In genomic region chr22:20567371-20567847, GRCh38 we compare ENCODE assay signal across 9 cellular contexts. TPM values are rescaled to one million over a fixed set of nuclear protein-coding genes. Genes with fewer than 3 reads are reported as not detected.
DNase-seq lines count a peak whose midpoint lies in the region; ATAC-seq and TF ChIP-seq lines count a peak whose summit lies in the region.
"Had no signal": no experiment of that assay in that cellular context is flagged by ENCODE, and none has a peak within 500 bp of the region (broad histone marks: within the 10 kb centered on the region; RNA-seq: fewer than 3 reads in every experiment).

No MANE protein-coding gene starts in this region.

- peak overlapping the region; percentile 66 to 76 for H3K27ac ChIP-seq in thoracic aorta

- no peak overlapping the region for H3K4me3 Mint-ChIP-seq in activated naive CD8-positive, alpha-beta T cell treated with anti-CD3 and anti-CD28 coated beads, Interleukin-2, amount 50 U/mL, for 24 hours
- H3K4me3 Mint-ChIP-seq: endodermal cell had no signal

- intact Hi-C loops in left ventricle myocardium superior (cut with micrococcal nuclease) (no loop called here), left colon (cut with DNase I, micrococcal nuclease) (no loop called here)

- no peaks in the 10 kb centered on the region for H3K9me3 Mint-ChIP-seq in activated naive CD8-positive, alpha-beta T cell treated with anti-CD3 and anti-CD28 coated beads, Interleukin-2, amount 50 U/mL, for 24 hours
- H3K9me3 Mint-ChIP-seq: endodermal cell had no signal

- H3K36me3 ChIP-seq in thoracic aorta = peaks cover 53% of the 10 kb centered on the region

- no peaks in the 10 kb centered on the region for H3K27me3 ChIP-seq in thoracic aorta (replicated peaks; ENCODE audit: insufficient read depth)

- H3K9me3 ChIP-seq in thoracic aorta = no peaks in the 10 kb centered on the region

- no peak overlapping the region for H3K4me3 ChIP-seq in thoracic aorta

- DNase-seq in activated CD4-positive, alpha-beta T cell treated with anti-CD3 and anti-CD28 coated beads for 48 hours = peak; percentile 35
- no peak for DNase-seq in activated CD4-positive, alpha-beta T cell treated with anti-CD3 and anti-CD28 coated beads, Interleukin-2, amount 50 U/mL, for 48 hours
- DNase-seq in activated naive CD8-positive, alpha-beta T cell treated with anti-CD3 and anti-CD28 coated beads, Interleukin-2, amount 50 U/mL, for 24 hours = no peak
- DNase-seq in left ventricle myocardium superior (peak; percentile 15), thoracic aorta (ENCODE audit: low spot score) (no peak), left colon (no peak), putamen (ENCODE audit: low spot score) (no peak), NCI-H2171 treated with DMSO at 0.1 percent for 48 hours (lab: John Stamatoyannopoulos, UW) (no peak)

- TF ChIP-seq CTCF in thoracic aorta (IDR thresholded peaks at IDR 0.05) = no peak

- no peaks in the 10 kb centered on the region for H3K27me3 Mint-ChIP-seq in activated naive CD8-positive, alpha-beta T cell treated with anti-CD3 and anti-CD28 coated beads, Interleukin-2, amount 50 U/mL, for 24 hours

- peak overlapping the region; percentile 52 for H3K27ac Mint-ChIP-seq in activated naive CD8-positive, alpha-beta T cell treated with anti-CD3 and anti-CD28 coated beads, Interleukin-2, amount 50 U/mL, for 24 hours
- H3K27ac Mint-ChIP-seq: endodermal cell had no signal

- H3K4me1 ChIP-seq in thoracic aorta (ENCODE audit: control insufficient read depth in 1 of 2, low read depth in 2 of 2) = peaks cover 16 to 48% of the 10 kb centered on the region in 2 donors

- peak; percentile 3 for ATAC-seq in activated naive CD8-positive, alpha-beta T cell treated with anti-CD3 and anti-CD28 coated beads, Interleukin-2, amount 50 U/mL, for 24 hours
- ATAC-seq in left ventricle myocardium superior = no peak
- no peak for ATAC-seq in thoracic aorta (ENCODE audit: insufficient number of reproducible peaks, low FRiP score, low read depth)
- ATAC-seq in left colon = no peak

- peaks cover 92% of the 10 kb centered on the region for H3K4me1 Mint-ChIP-seq in activated naive CD8-positive, alpha-beta T cell treated with anti-CD3 and anti-CD28 coated beads, Interleukin-2, amount 50 U/mL, for 24 hours

- H3K36me3 Mint-ChIP-seq in activated naive CD8-positive, alpha-beta T cell treated with anti-CD3 and anti-CD28 coated beads, Interleukin-2, amount 50 U/mL, for 24 hours (ENCODE audit: low read depth) = peaks cover 71% of the 10 kb centered on the region

RNA-seq across cellular contexts. Expression of gene MED15, which starts 60.0 kb away (rescaled TPM):
- total RNA-seq in left ventricle myocardium superior (51.0 TPM), thoracic aorta (10 to 100 TPM; 78.9 to 98.6 TPM), left colon (10 to 100 TPM; 85.3 to 91.2 TPM)

Comparison
In these comparisons a context has a peak if more than half of its experiments do, and no peak if none do; other contexts are left out.
1. DNase-seq: peak in activated CD4-positive, alpha-beta T cell treated with anti-CD3 and anti-CD28 coated beads for 48 hours (single experiment) and left ventricle myocardium superior (single experiment); none in activated CD4-positive, alpha-beta T cell treated with anti-CD3 and anti-CD28 coated beads, Interleukin-2, amount 50 U/mL, for 48 hours (0 of 2), activated naive CD8-positive, alpha-beta T cell treated with anti-CD3 and anti-CD28 coated beads, Interleukin-2, amount 50 U/mL, for 24 hours (single experiment), thoracic aorta (single experiment), left colon (0 of 2), putamen (single experiment) and NCI-H2171 treated with DMSO at 0.1 percent for 48 hours (single experiment).